ENCODE assay signal across 1 cellular context in genomic region chr7:130962109-130962508, GRCh38.
TF ChIP-seq lines count a peak whose summit lies in the region.

No MANE protein-coding gene starts in this region.

TF ChIP-seq in A549, 52 proteins besides CTCF, POLR2A, EP300 and RAD21 (continued from another document):
- no peak for TF ChIP-seq MYC (IDR thresholded peaks at IDR 0.05; ENCODE audit: borderline replicate concordance, low read length)
- no peak for TF ChIP-seq GATA3 (IDR thresholded peaks at IDR 0.05; ENCODE audit: borderline replicate concordance)
- TF ChIP-seq NFE2L2 (conservative IDR thresholded peaks at IDR 0.05; ENCODE audit: low read length), result no peak
